In the genomic region with DNA sequence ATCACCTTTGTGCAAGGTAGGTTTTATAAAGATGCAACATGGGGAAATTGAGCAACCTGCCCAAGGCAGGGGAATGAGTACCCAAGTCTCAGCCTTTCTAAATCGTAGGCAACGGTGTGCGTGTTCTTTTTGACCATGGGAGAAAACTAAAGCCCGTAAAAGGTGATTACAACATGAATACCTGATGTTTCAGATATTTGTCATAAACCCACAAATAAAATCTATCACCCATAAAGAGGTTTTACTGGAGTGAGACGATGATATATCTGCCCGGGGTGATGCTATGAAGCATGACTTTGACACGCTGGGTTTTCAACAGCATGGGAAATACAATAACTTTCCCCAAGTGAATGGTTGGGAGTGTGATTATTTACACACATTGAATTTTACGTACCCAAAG, we compare ENCODE assay signal across 16 cellular contexts.
"Had no signal": no experiment of that assay in that cellular context is flagged by ENCODE, and none has a peak within 500 bp of the region (broad histone marks: within the 10 kb centered on the region; RNA-seq: fewer than 3 reads in every experiment).

No MANE protein-coding gene starts in this region.

- H3K4me3 Mint-ChIP-seq: activated CD4-positive, alpha-beta T cell treated with anti-CD3 and anti-CD28 coated beads for 36 hours; activated T-helper 1 cell treated with anti-CD3 and anti-CD28 coated beads, Interleukin-12 subunit alpha, Interleukin-12 subunit beta, Interleukin-2, Interleukin-4 antibody, amounts not matched to agents 30 ng/mL and 10 ng/mL and 1 ng/mL, durations not matched to agents 14 hours and 24 hours and 36 hours; stimulated activated naive CD8-positive, alpha-beta T cell treated with anti-CD3 and anti-CD28 coated beads, Interleukin-15, amount 100 ng/mL, for 72 hours; WTC11 had no signal

- H3K36me3 ChIP-seq: adrenal gland, left lung, upper lobe of left lung had no signal

- DNase-seq: activated CD4-positive, alpha-beta T cell treated with anti-CD3 and anti-CD28 coated beads for 36 hours; activated CD4-positive, alpha-beta T cell treated with anti-CD3 and anti-CD28 coated beads, Interleukin-2, amount 50 U/mL, for 48 hours; activated gamma-delta T cell treated with Interleukin-2 at 50 U/mL for 16 hours; adrenal gland; dermis blood vessel endothelial cell; effector memory CD4-positive, alpha-beta T cell; hippocampal formation; left lung; occipital lobe; posterior cingulate gyrus; stimulated activated CD4-positive, alpha-beta T cell treated with anti-CD3 and anti-CD28 coated beads, Interleukin-2, amount 100 ng/mL, for 24 hours; stimulated activated naive CD8-positive, alpha-beta T cell treated with anti-CD3 and anti-CD28 coated beads, Interleukin-15, amount 100 ng/mL, for 72 hours; upper lobe of left lung had no signal

- H3K27ac Mint-ChIP-seq: activated CD4-positive, alpha-beta T cell treated with anti-CD3 and anti-CD28 coated beads for 36 hours; activated naive CD4-positive, alpha-beta T cell treated with anti-CD3 and anti-CD28 coated beads, Interleukin-2, amount 50 U/mL, for 72 hours; activated T-helper 1 cell treated with anti-CD3 and anti-CD28 coated beads, Interleukin-12 subunit alpha, Interleukin-12 subunit beta, Interleukin-2, Interleukin-4 antibody, amounts not matched to agents 30 ng/mL and 10 ng/mL and 1 ng/mL, durations not matched to agents 14 hours and 24 hours and 36 hours; WTC11 had no signal

- H3K27ac ChIP-seq: adrenal gland, left lung, upper lobe of left lung had no signal

- H3K9me3 Mint-ChIP-seq: activated naive CD4-positive, alpha-beta T cell treated with anti-CD3 and anti-CD28 coated beads, Interleukin-2, amount 50 U/mL, for 72 hours; activated T-helper 1 cell treated with anti-CD3 and anti-CD28 coated beads, Interleukin-12 subunit alpha, Interleukin-12 subunit beta, Interleukin-2, Interleukin-4 antibody, amounts not matched to agents 30 ng/mL and 10 ng/mL and 1 ng/mL, durations not matched to agents 14 hours and 24 hours and 36 hours; stimulated activated naive CD8-positive, alpha-beta T cell treated with anti-CD3 and anti-CD28 coated beads, Interleukin-15, amount 100 ng/mL, for 72 hours; WTC11 had no signal

- H3K27me3 Mint-ChIP-seq: activated CD4-positive, alpha-beta T cell treated with anti-CD3 and anti-CD28 coated beads for 36 hours; stimulated activated naive CD8-positive, alpha-beta T cell treated with anti-CD3 and anti-CD28 coated beads, Interleukin-15, amount 100 ng/mL, for 72 hours had no signal

- H3K36me3 Mint-ChIP-seq: activated naive CD4-positive, alpha-beta T cell treated with anti-CD3 and anti-CD28 coated beads, Interleukin-2, amount 50 U/mL, for 72 hours; WTC11 had no signal

- H3K4me1 ChIP-seq: adrenal gland, left lung, upper lobe of left lung had no signal

- H3K9me3 ChIP-seq: adrenal gland, left lung, upper lobe of left lung had no signal

- H3K4me1 Mint-ChIP-seq: stimulated activated naive CD8-positive, alpha-beta T cell treated with anti-CD3 and anti-CD28 coated beads, Interleukin-15, amount 100 ng/mL, for 72 hours had no signal

- ATAC-seq: activated CD4-positive, alpha-beta T cell treated with anti-CD3 and anti-CD28 coated beads for 36 hours; activated naive CD4-positive, alpha-beta T cell treated with anti-CD3 and anti-CD28 coated beads, Interleukin-2, amount 50 U/mL, for 72 hours; left lung; stimulated activated naive CD8-positive, alpha-beta T cell treated with anti-CD3 and anti-CD28 coated beads, Interleukin-15, amount 100 ng/mL, for 72 hours; WTC11 had no signal

- H3K4me3 ChIP-seq: adrenal gland, left lung, upper lobe of left lung had no signal

- H3K27me3 ChIP-seq: adrenal gland, left lung, upper lobe of left lung had no signal
